ENCODE assay signal across 8 cellular contexts in genomic region chr1:117067528-117068370, GRCh38. TPM values are rescaled to one million over a fixed set of nuclear protein-coding genes. Genes with fewer than 3 reads are reported as not detected.
DNase-seq lines count a peak whose midpoint lies in the region; ATAC-seq and TF ChIP-seq lines count a peak whose summit lies in the region.

No MANE protein-coding gene starts in this region.

- TF ChIP-seq CTCF in WTC11 (IDR thresholded peaks at IDR 0.05) (peak; percentile 57), epithelial cell of esophagus (IDR thresholded peaks at IDR 0.05; ENCODE audit: insufficient read depth, low read depth, low read length, missing control alignments) (peak; percentile 89), mucosa of descending colon (IDR thresholded peaks at IDR 0.05) (peak; percentile 55), uterus (IDR thresholded peaks at IDR 0.05) (peak; percentile 75 to 90 (median 84))

- H3K36me3 ChIP-seq in mucosa of descending colon (ENCODE audit: low read depth) (no peaks in the 10 kb centered on the region), uterus (no peaks in the 10 kb centered on the region)

- POLR2A ChIA-PET in WTC11 (lab: Charles Lee) = no interaction called here

- intact Hi-C loops in mucosa of descending colon (cut with DNase I, micrococcal nuclease) (loop anchor here (5.0 to 10.0 kb wide), 4 partner anchors 60 to 493 kb away; partner anchors contain the start of gene CD58 (in 1 of the 2)), uterus (cut with DNase I; ENCODE audit: low total_unique reads) (loop anchor here (10.0 kb wide), 1 partner anchor 493 kb away; the partner anchor contains the start of gene CD58)

- CTCF ChIA-PET in WTC11 (lab: Charles Lee) = interaction anchor here (0.6 to 2.1 kb wide), 12 partner anchors 11 to 472 kb away, joined by 3 to 29 read pairs (median 4); no protein-coding TSS in a partner anchor

- H3K4me3 Mint-ChIP-seq in WTC11 = no peak overlapping the region

- H3K9me3 Mint-ChIP-seq in WTC11 = no peaks in the 10 kb centered on the region

- ATAC-seq in WTC11 = peak; percentile 88
- peak; percentile 91 for ATAC-seq in mucosa of descending colon

- H3K36me3 Mint-ChIP-seq in WTC11 = peaks cover 48% of the 10 kb centered on the region

- H3K4me1 Mint-ChIP-seq in WTC11 = no peaks in the 10 kb centered on the region

- H3K4me1 ChIP-seq in mucosa of descending colon (ENCODE audit: low read depth) (no peaks in the 10 kb centered on the region), uterus (no peaks in the 10 kb centered on the region)

- no peaks in the 10 kb centered on the region for H3K27me3 ChIP-seq in uterus

- DNase-seq in activated T-cell treated with anti-CD3 and anti-CD28 coated beads for 24 hours (ENCODE audit: low read depth) = peak; percentile 28
- DNase-seq in activated T-cell treated with anti-CD3 and anti-CD28 coated beads, Interleukin-2, amount 50 U/mL, for 1 hour = no peak
- peak; percentile 55 for DNase-seq in HCEC 1CT
- DNase-seq in NCI-H146 treated with DMSO at 0.1 percent for 48 hours (lab: John Stamatoyannopoulos, UW; ENCODE audit: unreplicated experiment) = peak; percentile 10
- peak; percentile 30 for DNase-seq in WTC11 (ENCODE audit: low spot score)
- DNase-seq in epithelial cell of esophagus (ENCODE audit: low read depth) = peak; percentile 66
- DNase-seq in mucosa of descending colon = peak in 2 of 3 donors; percentile 42 to 48
- DNase-seq in uterus = peak; percentile 39 to 54

- H3K27ac Mint-ChIP-seq in WTC11 = 0 out of 2 replicates have a peak overlapping the region, but pooled peaks have one; percentile 50

- H3K27me3 Mint-ChIP-seq in WTC11 (ENCODE audit: low read depth) = no peaks in the 10 kb centered on the region

- H3K9me3 ChIP-seq in mucosa of descending colon (no peaks in the 10 kb centered on the region), uterus (no peaks in the 10 kb centered on the region)

- H3K4me3 ChIP-seq in epithelial cell of esophagus (ENCODE audit: low read length) (no peak overlapping the region), mucosa of descending colon (no peak overlapping the region), uterus (no peak overlapping the region)

- TF ChIP-seq POLR2A in uterus (IDR thresholded peaks at IDR 0.05) = no peak

- no peak overlapping the region for H3K27ac ChIP-seq in uterus

TF ChIP-seq in WTC11, 78 proteins besides CTCF, POLR2A, EP300 and RAD21:
- TF ChIP-seq IRF2 (CRISPR knock-in tag; IDR thresholded peaks at IDR 0.05; ENCODE audit: borderline replicate concordance, low read depth) (no peak), ZNF416 (CRISPR knock-in tag; IDR thresholded peaks at IDR 0.05) (no peak), MYBL2 (CRISPR knock-in tag; IDR thresholded peaks at IDR 0.05) (no peak), IRF1 (CRISPR knock-in tag; IDR thresholded peaks at IDR 0.05) (no peak), EMX1 (CRISPR knock-in tag; IDR thresholded peaks at IDR 0.05) (no peak), E2F4 (CRISPR knock-in tag; IDR thresholded peaks at IDR 0.05; ENCODE audit: borderline replicate concordance, low read depth) (no peak), SMAD3 (CRISPR knock-in tag; IDR thresholded peaks at IDR 0.05; ENCODE audit: borderline replicate concordance) (no peak), ELF4 (CRISPR knock-in tag; IDR thresholded peaks at IDR 0.05; ENCODE audit: low read depth) (no peak), GRHL2 (CRISPR knock-in tag; IDR thresholded peaks at IDR 0.05; ENCODE audit: insufficient replicate concordance, severe bottlenecking) (no peak), NR1H2 (CRISPR knock-in tag; IDR thresholded peaks at IDR 0.05) (no peak), CREM (CRISPR knock-in tag; IDR thresholded peaks at IDR 0.05) (no peak), AFF4 (CRISPR knock-in tag; IDR thresholded peaks at IDR 0.05; ENCODE audit: borderline replicate concordance) (no peak), STAT6 (CRISPR knock-in tag; conservative IDR thresholded peaks at IDR 0.05; ENCODE audit: low read depth) (no peak)

RNA-seq across cellular contexts. Expression of gene TTF2, which starts 7.6 kb away (rescaled TPM):
- total RNA-seq in WTC11 (2021) (78.9 to 88.8 TPM (median 79.1 TPM) in 3 replicates), mucosa of descending colon (10 to 100 TPM; 21.5 to 35.4 (median 30.2) TPM), uterus (10 to 100 TPM in 3 of 4 donors, 1 to 10 TPM in 1; 8.2 to 56.4 (median 17.0) TPM)

RNA-seq across cellular contexts. Expression of gene TRIM45, which starts 53.8 kb away (rescaled TPM):
- 11.8 to 17.7 TPM (median 15.7 TPM) in 3 replicates for total RNA-seq in WTC11 (2021)
- 1 to 10 TPM; 2.0 to 2.9 (median 2.5) TPM for total RNA-seq in mucosa of descending colon
- total RNA-seq in uterus = 10 to 100 TPM in 1 of 4 donors, 1 to 10 TPM in 3; 2.6 to 16.7 (median 5.5) TPM
